Comparison of ENCODE assay signal across 1 cellular context in the genomic region with DNA sequence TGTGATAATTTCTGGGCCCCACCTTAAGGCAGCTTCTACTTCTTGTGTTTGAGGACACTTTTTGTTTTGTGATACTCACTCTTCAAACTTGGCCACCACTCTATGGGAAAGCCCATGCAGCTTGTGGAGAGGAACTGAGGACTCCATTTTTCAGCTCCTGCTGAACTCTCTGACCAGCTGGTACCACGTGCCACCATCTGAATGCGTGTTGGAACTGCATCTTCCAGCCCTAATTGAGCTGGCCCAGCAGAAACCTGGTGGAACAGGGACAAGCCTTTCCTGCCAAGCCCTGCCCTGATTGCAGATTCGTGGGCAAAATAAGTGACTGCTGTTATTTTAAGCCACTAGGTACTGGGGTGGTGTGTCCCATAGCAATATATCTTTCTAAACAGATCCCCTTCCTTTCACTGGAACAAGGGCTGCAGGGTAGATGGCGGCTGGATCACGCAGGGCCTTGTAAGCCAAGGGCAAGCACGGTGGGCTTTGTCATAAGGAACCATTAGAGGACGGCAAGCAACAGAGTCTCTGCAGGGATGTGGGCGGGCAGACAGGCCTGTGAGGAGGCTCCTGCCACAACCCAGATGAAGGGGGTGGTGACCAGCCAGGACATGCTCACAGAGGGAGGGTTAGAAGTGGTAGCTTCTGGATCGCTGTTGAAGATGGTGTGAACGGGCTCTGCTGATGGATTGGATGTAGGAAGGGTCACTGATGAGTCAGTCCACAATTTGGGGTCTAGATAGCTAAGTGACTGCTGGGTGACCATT.
TF ChIP-seq lines count a peak whose summit lies in the region.

No MANE protein-coding gene starts in this region.

TF ChIP-seq in H1, 55 proteins besides CTCF, POLR2A, EP300 and RAD21:
- TF ChIP-seq BACH1 (IDR thresholded peaks at IDR 0.05; ENCODE audit: low read length) (no peak), ASH2L (IDR thresholded peaks at IDR 0.05; ENCODE audit: low read length) (no peak), NRF1 (IDR thresholded peaks at IDR 0.05; ENCODE audit: low read depth, low read length) (no peak)
